Comparison of ENCODE assay signal across 29 cellular contexts in genomic region chr4:64588507-64588906, GRCh38.
DNase-seq lines count a peak whose midpoint lies in the region; ATAC-seq, FAIRE-seq and TF ChIP-seq lines count a peak whose summit lies in the region.
"Had no signal": no experiment of that assay in that cellular context is flagged by ENCODE, and none has a peak within 500 bp of the region (broad histone marks: within the 10 kb centered on the region; RNA-seq: fewer than 3 reads in every experiment).

No MANE protein-coding gene starts in this region.

- in situ Hi-C loops in HepG2 (cut with HindIII; ENCODE audit: extremely low pct_ligation_motif_present, low pct_unique_long_range_greater_than_20kb) = no loop called here

- no peaks in the 10 kb centered on the region for H3K36me3 ChIP-seq in HepG2 (replicated peaks in 1 of 2; ENCODE audit: control insufficient read depth in 1 of 2, insufficient read depth in 2 of 2, low read length in 2 of 2)
- H3K36me3 ChIP-seq in right lobe of liver = no peaks in the 10 kb centered on the region
- H3K36me3 ChIP-seq: BE2C; BLaER1; BLaER1 treated with 17β-estradiol and CSF1 and Interleukin-3, amounts not matched to agents 10 nM and 100 nM had no signal

- TF ChIP-seq CTCF in HepG2 (CRISPR knock-in tag; IDR thresholded peaks at IDR 0.05) (no peak), right lobe of liver (IDR thresholded peaks at IDR 0.05) (no peak)

- TF ChIP-seq EP300 in HepG2 (IDR thresholded peaks at IDR 0.05; ENCODE audit: low read depth in 2 of 2, low read length in 2 of 2) (no peak), HepG2 (CRISPR knock-in tag; IDR thresholded peaks at IDR 0.05; ENCODE audit: borderline replicate concordance) (no peak)

- H3K9me3 ChIP-seq in HepG2 (ENCODE audit: low read length) = no peaks in the 10 kb centered on the region
- H3K9me3 ChIP-seq in right lobe of liver = no peaks in the 10 kb centered on the region
- H3K9me3 ChIP-seq: A549, BE2C, Caco-2 had no signal

- TF ChIP-seq POLR2A in HepG2 (IDR thresholded peaks at IDR 0.05; ENCODE audit: insufficient read depth in 1 of 2, low read depth in 2 of 2, low read length in 2 of 2) = no peak
- TF ChIP-seq POLR2A in right lobe of liver (IDR thresholded peaks at IDR 0.05) = no peak

- H2AFZ ChIP-seq in HepG2 (ENCODE audit: low read length) = no peak overlapping the region

- H3K4me3 ChIP-seq in HepG2 (replicated peaks in 1 of 3; ENCODE audit: insufficient read depth in 1 of 3, low read depth in 2 of 3, low read length in 3 of 3) (no peak overlapping the region), right lobe of liver (no peak overlapping the region)
- H3K4me3 ChIP-seq: A549; BLaER1; BLaER1 treated with 17β-estradiol and CSF1 and Interleukin-3, amounts not matched to agents 10 nM and 100 nM had no signal

- H3K9ac ChIP-seq in HepG2 (ENCODE audit: insufficient read depth, low read depth, low read length) = no peak overlapping the region
- H3K9ac ChIP-seq: BLaER1; BLaER1 treated with 17β-estradiol and CSF1 and Interleukin-3, amounts not matched to agents 10 nM and 100 nM had no signal

- H3K4me1 ChIP-seq in HepG2 (ENCODE audit: insufficient read depth, low read length) (no peaks in the 10 kb centered on the region), right lobe of liver (no peaks in the 10 kb centered on the region)
- H3K4me1 ChIP-seq: A549, BE2C, BLaER1, Caco-2 had no signal

- no TSS peak for BruUV-seq in HepG2 (replicated peaks; lab: Mats Ljungman, UMichigan)

- H3K27ac ChIP-seq in HepG2 (ENCODE audit: extremely low read length, insufficient read depth, low read length) = no peak overlapping the region
- H3K27ac ChIP-seq in right lobe of liver = no peak overlapping the region
- H3K27ac ChIP-seq: 22Rv1; A549; BLaER1; BLaER1 treated with 17β-estradiol and CSF1 and Interleukin-3, amounts not matched to agents 10 nM and 100 nM; C4-2B had no signal

- intact Hi-C loops in HepG2 (cut with micrococcal nuclease; ENCODE audit: unreplicated experiment) (no loop called here), right lobe of liver (cut with DNase I) (no loop called here)

- POLR2A ChIA-PET in HepG2 (lab: Yijun Ruan, JAX) = no interaction called here

- H3K79me2 ChIP-seq in HepG2 (ENCODE audit: insufficient read depth, low read length) = no peaks in the 10 kb centered on the region

- DNase-seq in HepG2 (ENCODE audit: low spot score) (no peak), right lobe of liver (no peak)
- DNase-seq: 8988T; ACHN; AML-193; BE2C; C1 segment of cervical spinal cord; Caco-2; Calu3; CD4-positive, alpha-beta memory T cell; CD4-positive, alpha-beta T cell; CD4-positive, CD25-positive, alpha-beta regulatory T cell; CD8-positive, alpha-beta memory T cell; CD8-positive, alpha-beta T cell; COR-L47; DMS 273 treated with DMSO at 0.1 percent for 48 hours; DMS153; DMS53; DMS79; DMS79 treated with DMSO at 0.1 percent for 48 hours; DND-41; EL had no signal

- no peak for FAIRE-seq in HepG2 (lab: Jason Lieb, UNC)
- FAIRE-seq: A204.1, A549, D721Med had no signal

- no peaks in the 10 kb centered on the region for H3K27me3 ChIP-seq in HepG2 (ENCODE audit: control insufficient read depth in 1 of 2, insufficient read depth in 2 of 2, low read length in 2 of 2)
- no peaks in the 10 kb centered on the region for H3K27me3 ChIP-seq in right lobe of liver
- H3K27me3 ChIP-seq: BE2C; BLaER1; BLaER1 treated with 17β-estradiol and CSF1 and Interleukin-3, amounts not matched to agents 10 nM and 100 nM had no signal

- no peak overlapping the region for H3K4me2 ChIP-seq in HepG2 (ENCODE audit: low read depth, low read length)
- H3K4me2 ChIP-seq: A549; BLaER1; BLaER1 treated with 17β-estradiol and CSF1 and Interleukin-3, amounts not matched to agents 10 nM and 100 nM had no signal

- no peak for TF ChIP-seq RAD21 in HepG2 (CRISPR knock-in tag; IDR thresholded peaks at IDR 0.05)

- ATAC-seq in HepG2 (no peak), right lobe of liver (no peak)
- ATAC-seq: A549; CD8-positive, alpha-beta T cell had no signal

- CTCF ChIA-PET in HepG2 (lab: Yijun Ruan, JAX; ENCODE audit: low intra/inter-chr PET ratio, low total read pairs) = no interaction called here

- 18% methylated on average over 5 of the region's 5 CpGs for WGBS in HepG2 (ENCODE audit: low lambda C conversion rate)
- WGBS in right lobe of liver (ENCODE audit: insufficient coverage, low coverage, low lambda C conversion rate, missing lambda C conversion rate) = 60% methylated on average over 5 of the region's 5 CpGs

- no peaks in the 10 kb centered on the region; the same call in 1 of the 2 replicates for H4K20me1 ChIP-seq in HepG2 (ENCODE audit: insufficient read depth, low read length)
- H4K20me1 ChIP-seq: BLaER1; BLaER1 treated with 17β-estradiol and CSF1 and Interleukin-3, amounts not matched to agents 10 nM and 100 nM had no signal

TF ChIP-seq in HepG2, 621 proteins besides CTCF, POLR2A, EP300 and RAD21:
- TF ChIP-seq MZF1 (CRISPR knock-in tag; IDR thresholded peaks at IDR 0.05; ENCODE audit: borderline replicate concordance) = no peak
- peak; percentile 92 for TF ChIP-seq MNT (IDR thresholded peaks at IDR 0.05)
TF ChIP-seq in HepG2: peak in this region for 1.
